Comparison of ENCODE assay signal across 1 cellular context in the genomic region with DNA sequence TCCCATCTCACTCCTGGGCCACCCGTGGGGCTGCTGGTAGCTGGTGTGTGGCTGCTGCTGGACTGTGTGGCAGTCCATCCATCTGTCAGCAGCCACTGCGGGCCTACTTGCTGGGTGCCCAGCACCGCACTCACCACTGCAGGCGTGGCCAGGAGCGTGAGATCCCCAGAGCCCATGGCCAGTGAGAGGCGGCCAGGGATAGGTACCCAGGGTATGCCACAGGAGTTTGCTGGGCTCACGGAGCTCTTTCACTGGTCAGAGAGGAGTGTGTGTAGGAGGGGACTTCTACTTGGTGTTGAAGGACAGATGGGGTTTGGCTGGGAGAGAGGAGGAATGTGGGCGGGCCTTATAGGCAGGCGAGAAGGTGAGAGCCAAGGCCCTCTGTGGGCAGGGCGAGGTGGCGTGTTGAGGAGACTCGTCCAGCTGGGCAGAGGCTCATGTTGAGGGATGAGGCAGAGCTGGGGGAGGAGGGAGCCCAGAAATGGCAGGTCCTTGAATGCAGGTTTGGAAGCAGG.
A peak's percentile ranks its signal among the peaks of the same experiment; 100 is the strongest.
TF ChIP-seq lines count a peak whose summit lies in the region.

No MANE protein-coding gene starts in this region.

TF ChIP-seq in K562, 482 proteins besides CTCF, POLR2A, EP300 and RAD21:
- no peak for TF ChIP-seq HDAC2 (IDR thresholded peaks at IDR 0.05)
- TF ChIP-seq SMARCB1 (IDR thresholded peaks at IDR 0.05; ENCODE audit: insufficient read length, low read depth): no peak
- 0 out of 2 replicates have a peak, but pooled peaks have one; percentile 25 for TF ChIP-seq POLR2G (IDR thresholded peaks at IDR 0.05; ENCODE audit: low read depth, low read length)
- TF ChIP-seq ZNF707 (CRISPR knock-in tag; conservative IDR thresholded peaks at IDR 0.05): no peak
